8 cellular contexts compared by ENCODE assay signal in the genomic region with DNA sequence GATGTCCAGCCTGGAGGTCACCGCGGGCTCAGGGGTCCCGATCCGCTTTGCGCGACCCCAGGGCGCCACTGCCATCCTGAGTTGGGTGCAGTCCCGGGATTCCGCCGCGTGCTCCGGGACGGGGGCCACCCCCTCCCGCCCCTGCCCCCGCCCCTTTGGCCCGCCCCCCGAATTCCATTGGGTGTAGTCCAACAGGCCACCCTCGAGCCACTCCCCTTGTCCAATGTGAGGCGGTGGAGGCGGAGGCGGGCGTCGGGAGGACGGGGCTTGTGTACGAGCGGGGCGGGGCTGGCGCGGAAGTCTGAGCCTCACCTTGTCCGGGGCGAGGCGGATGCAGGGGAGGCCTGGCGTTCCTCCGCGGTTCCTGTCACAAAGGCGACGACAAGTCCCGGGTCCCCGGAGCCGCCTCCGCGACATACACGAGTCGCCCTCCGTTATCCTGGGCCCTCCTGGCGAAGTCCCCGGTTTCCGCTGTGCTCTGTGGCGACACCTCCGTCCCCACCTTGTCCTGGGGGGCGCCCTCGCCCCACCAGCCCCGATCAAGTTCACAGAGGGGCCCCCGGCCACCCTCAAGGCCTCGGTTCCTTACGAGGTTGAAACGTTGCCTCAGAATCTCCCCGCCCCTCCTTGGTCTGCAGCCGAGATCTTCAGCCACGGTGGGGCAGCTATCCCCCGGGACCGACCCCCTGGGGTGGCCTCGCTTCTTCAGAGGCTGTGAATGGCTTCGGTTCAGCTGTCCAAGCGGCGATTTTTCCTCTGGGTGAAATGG. TPM values are rescaled to one million over a fixed set of nuclear protein-coding genes. Genes with fewer than 3 reads are reported as not detected.
DNase-seq lines count a peak whose midpoint lies in the region; ATAC-seq and TF ChIP-seq lines count a peak whose summit lies in the region.

No MANE protein-coding gene starts in this region.

- ATAC-seq in GM21529 (IDR thresholded peaks at IDR 0.05; ENCODE audit: unreplicated experiment): peak; percentile 69

- TF ChIP-seq EP300 in Ishikawa (IDR thresholded peaks at IDR 0.05; ENCODE audit: borderline replicate concordance): no peak

- peak; percentile 13 for TF ChIP-seq CTCF in epithelial cell of proximal tubule (conservative IDR thresholded peaks at IDR 0.05; ENCODE audit: low read depth, low read length)

- TF ChIP-seq RAD21 in Ishikawa (IDR thresholded peaks at IDR 0.05; ENCODE audit: low read depth): no peak

- peak; percentile 95 for DNase-seq in D341Med (ENCODE audit: low spot score)
- DNase-seq in OCI-M2 (lab: John Stamatoyannopoulos, UW; ENCODE audit: unreplicated experiment): peak; percentile 100
- DNase-seq in activated T-cell treated with anti-CD3 and anti-CD28 coated beads, Interleukin-2, amount 50 U/mL, for 1 hour: peak; percentile 94
- DNase-seq in epithelial cell of proximal tubule (ENCODE audit: low read depth): no peak
- peak; percentile 97 for DNase-seq in mucosa of gallbladder (ENCODE audit: low spot score)
- peak; percentile 91 to 94 for DNase-seq in stimulated activated CD8-positive, alpha-beta memory T cell treated with anti-CD3 and anti-CD28 coated beads, Interleukin-4, amount 100 ng/mL, for 1 hour (ENCODE audit: low read depth in 2 of 2, low spot score in 1 of 2)

- peak overlapping the region; percentile 98 for H3K4me3 ChIP-seq in epithelial cell of proximal tubule (ENCODE audit: low read depth, low read length)

TF ChIP-seq in Ishikawa, 13 proteins besides CTCF, POLR2A, EP300 and RAD21:
- TF ChIP-seq USF1 (IDR thresholded peaks at IDR 0.05) (no peak), CEBPB (IDR thresholded peaks at IDR 0.05) (no peak), CREB1 (IDR thresholded peaks at IDR 0.05; ENCODE audit: low read depth) (no peak), ZBTB7A (IDR thresholded peaks at IDR 0.05; ENCODE audit: low read depth) (peak; percentile 96; the same call in 1 of the 2 replicates), TCF12 (IDR thresholded peaks at IDR 0.05; ENCODE audit: low read depth) (no peak), EGR1 (IDR thresholded peaks at IDR 0.05) (0 out of 2 replicates have a peak, but pooled peaks have one; percentile 26), TAF1 (IDR thresholded peaks at IDR 0.05; ENCODE audit: low read depth) (peak; percentile 71), FOXM1 (IDR thresholded peaks at IDR 0.05; ENCODE audit: borderline replicate concordance, low read depth) (no peak), NFIC (IDR thresholded peaks at IDR 0.05) (no peak), YY1 (IDR thresholded peaks at IDR 0.05; ENCODE audit: low read depth) (no peak), TEAD4 (IDR thresholded peaks at IDR 0.05) (peak; percentile 15; the same call in 1 of the 2 replicates)
- TF ChIP-seq, protein P1, sequence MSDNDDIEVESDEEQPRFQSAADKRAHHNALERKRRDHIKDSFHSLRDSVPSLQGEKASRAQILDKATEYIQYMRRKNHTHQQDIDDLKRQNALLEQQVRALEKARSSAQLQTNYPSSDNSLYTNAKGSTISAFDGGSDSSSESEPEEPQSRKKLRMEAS (IDR thresholded peaks at IDR 0.05): peak; percentile 71; the same call in 1 of the 2 replicates
- TF ChIP-seq, protein P2, sequence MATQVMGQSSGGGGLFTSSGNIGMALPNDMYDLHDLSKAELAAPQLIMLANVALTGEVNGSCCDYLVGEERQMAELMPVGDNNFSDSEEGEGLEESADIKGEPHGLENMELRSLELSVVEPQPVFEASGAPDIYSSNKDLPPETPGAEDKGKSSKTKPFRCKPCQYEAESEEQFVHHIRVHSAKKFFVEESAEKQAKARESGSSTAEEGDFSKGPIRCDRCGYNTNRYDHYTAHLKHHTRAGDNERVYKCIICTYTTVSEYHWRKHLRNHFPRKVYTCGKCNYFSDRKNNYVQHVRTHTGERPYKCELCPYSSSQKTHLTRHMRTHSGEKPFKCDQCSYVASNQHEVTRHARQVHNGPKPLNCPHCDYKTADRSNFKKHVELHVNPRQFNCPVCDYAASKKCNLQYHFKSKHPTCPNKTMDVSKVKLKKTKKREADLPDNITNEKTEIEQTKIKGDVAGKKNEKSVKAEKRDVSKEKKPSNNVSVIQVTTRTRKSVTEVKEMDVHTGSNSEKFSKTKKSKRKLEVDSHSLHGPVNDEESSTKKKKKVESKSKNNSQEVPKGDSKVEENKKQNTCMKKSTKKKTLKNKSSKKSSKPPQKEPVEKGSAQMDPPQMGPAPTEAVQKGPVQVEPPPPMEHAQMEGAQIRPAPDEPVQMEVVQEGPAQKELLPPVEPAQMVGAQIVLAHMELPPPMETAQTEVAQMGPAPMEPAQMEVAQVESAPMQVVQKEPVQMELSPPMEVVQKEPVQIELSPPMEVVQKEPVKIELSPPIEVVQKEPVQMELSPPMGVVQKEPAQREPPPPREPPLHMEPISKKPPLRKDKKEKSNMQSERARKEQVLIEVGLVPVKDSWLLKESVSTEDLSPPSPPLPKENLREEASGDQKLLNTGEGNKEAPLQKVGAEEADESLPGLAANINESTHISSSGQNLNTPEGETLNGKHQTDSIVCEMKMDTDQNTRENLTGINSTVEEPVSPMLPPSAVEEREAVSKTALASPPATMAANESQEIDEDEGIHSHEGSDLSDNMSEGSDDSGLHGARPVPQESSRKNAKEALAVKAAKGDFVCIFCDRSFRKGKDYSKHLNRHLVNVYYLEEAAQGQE (IDR thresholded peaks at IDR 0.05; ENCODE audit: low read depth): no peak

RNA-seq across cellular contexts. Expression of gene LDLR, which starts 1.2 kb away (rescaled TPM):
- 123 and 184 TPM in 2 replicates for total RNA-seq in epithelial cell of proximal tubule
- 190 TPM for total RNA-seq in mucosa of gallbladder
